ENCODE assay signal across 1 cellular context in the genomic region with DNA sequence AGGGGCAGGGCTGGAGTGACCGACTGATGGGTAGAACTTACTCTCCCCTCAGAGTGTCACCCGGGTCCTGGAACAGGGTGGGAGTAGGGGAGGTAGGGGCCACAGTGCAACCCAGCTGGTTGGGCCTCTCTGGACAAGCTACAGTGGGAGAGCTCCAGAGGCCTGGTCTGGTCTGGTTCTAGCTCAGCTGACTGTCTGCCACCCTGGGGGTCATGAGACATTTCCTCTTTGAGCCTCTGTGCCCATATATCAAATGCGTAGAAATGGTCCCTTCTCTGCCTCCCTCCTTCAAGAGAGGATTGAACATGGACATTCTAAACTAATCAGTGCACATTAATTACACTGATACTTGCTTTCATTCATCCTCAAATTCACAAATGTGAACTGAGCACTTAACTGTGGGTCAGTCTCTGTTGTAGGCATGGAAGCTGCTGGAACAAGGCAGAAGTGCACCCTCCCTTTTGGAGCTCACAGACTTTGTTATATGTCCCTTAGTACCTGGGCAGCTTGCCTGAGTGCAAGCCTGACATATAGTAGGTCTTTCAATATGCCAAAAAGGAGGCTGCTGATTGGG.
TF ChIP-seq lines count a peak whose summit lies in the region.

No MANE protein-coding gene starts in this region.

TF ChIP-seq in liver, 16 proteins besides CTCF, POLR2A, EP300 and RAD21 (continued from another document):
- TF ChIP-seq, protein P1, sequence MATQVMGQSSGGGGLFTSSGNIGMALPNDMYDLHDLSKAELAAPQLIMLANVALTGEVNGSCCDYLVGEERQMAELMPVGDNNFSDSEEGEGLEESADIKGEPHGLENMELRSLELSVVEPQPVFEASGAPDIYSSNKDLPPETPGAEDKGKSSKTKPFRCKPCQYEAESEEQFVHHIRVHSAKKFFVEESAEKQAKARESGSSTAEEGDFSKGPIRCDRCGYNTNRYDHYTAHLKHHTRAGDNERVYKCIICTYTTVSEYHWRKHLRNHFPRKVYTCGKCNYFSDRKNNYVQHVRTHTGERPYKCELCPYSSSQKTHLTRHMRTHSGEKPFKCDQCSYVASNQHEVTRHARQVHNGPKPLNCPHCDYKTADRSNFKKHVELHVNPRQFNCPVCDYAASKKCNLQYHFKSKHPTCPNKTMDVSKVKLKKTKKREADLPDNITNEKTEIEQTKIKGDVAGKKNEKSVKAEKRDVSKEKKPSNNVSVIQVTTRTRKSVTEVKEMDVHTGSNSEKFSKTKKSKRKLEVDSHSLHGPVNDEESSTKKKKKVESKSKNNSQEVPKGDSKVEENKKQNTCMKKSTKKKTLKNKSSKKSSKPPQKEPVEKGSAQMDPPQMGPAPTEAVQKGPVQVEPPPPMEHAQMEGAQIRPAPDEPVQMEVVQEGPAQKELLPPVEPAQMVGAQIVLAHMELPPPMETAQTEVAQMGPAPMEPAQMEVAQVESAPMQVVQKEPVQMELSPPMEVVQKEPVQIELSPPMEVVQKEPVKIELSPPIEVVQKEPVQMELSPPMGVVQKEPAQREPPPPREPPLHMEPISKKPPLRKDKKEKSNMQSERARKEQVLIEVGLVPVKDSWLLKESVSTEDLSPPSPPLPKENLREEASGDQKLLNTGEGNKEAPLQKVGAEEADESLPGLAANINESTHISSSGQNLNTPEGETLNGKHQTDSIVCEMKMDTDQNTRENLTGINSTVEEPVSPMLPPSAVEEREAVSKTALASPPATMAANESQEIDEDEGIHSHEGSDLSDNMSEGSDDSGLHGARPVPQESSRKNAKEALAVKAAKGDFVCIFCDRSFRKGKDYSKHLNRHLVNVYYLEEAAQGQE (IDR thresholded peaks at IDR 0.05), result no peak
- TF ChIP-seq RXRA (IDR thresholded peaks at IDR 0.05), result no peak
- TF ChIP-seq FOXA1 (IDR thresholded peaks at IDR 0.05), result no peak
- TF ChIP-seq, protein P2, sequence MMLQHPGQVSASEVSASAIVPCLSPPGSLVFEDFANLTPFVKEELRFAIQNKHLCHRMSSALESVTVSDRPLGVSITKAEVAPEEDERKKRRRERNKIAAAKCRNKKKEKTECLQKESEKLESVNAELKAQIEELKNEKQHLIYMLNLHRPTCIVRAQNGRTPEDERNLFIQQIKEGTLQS (IDR thresholded peaks at IDR 0.05), result no peak
- TF ChIP-seq GABPA (IDR thresholded peaks at IDR 0.05 in 1 of 2, conservative IDR thresholded peaks at IDR 0.05 in 1 of 2), result no peak
- TF ChIP-seq EGR1 (IDR thresholded peaks at IDR 0.05; ENCODE audit: low read depth in 2 of 2), result no peak
- no peak for TF ChIP-seq FOXA2 (IDR thresholded peaks at IDR 0.05)
- TF ChIP-seq HNF4A (conservative IDR thresholded peaks at IDR 0.05), result no peak
